Comparison of ENCODE assay signal across 8 cellular contexts in the genomic region with DNA sequence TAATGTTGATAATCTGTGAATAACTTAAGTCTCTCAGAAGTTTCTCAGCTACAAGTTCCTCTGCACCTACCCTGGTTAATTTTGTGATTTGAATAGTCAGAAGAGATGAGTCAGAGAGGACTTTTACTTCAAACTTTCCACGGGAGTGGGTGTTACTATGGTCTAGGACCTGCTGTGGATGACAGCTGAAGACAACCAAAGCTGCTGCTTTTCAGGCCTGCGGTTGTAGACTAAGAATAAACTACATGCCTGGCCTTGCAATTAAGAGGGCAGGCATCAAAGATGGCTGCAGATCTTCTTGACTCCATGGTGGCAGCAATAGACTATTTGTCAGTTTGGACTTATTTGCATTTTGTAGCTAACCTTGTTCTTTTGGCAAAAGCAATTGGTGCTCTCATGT.
DNase-seq lines count a peak whose midpoint lies in the region; ATAC-seq lines count a peak whose summit lies in the region.

No MANE protein-coding gene starts in this region.

- no peaks in the 10 kb centered on the region for H3K9me3 ChIP-seq in T-helper 17 cell (ENCODE audit: control insufficient read depth, low read length, poor library complexity, severe bottlenecking)

- H3K27ac Mint-ChIP-seq in T-helper 17 cell, result no peak overlapping the region

- DNase-seq in activated CD8-positive, alpha-beta memory T cell treated with anti-CD3 and anti-CD28 coated beads, Interleukin-2, amount 50 U/mL, for 48 hours, result peak; percentile 54
- DNase-seq in stimulated activated CD4-positive, alpha-beta T cell treated with anti-CD3 and anti-CD28 coated beads, TNF-alpha, amount 100 ng/mL, for 48 hours (ENCODE audit: low read depth in 3 of 3), result peak; percentile 15 to 40 (median 31)
- no peak for DNase-seq in T-helper 17 cell
- DNase-seq in sciatic nerve (ENCODE audit: low spot score), result no peak
- no peak for DNase-seq in NCI-H187 treated with DMSO at 0.1 percent for 48 hours (lab: John Stamatoyannopoulos, UW)

- no peaks in the 10 kb centered on the region for H3K4me1 Mint-ChIP-seq in T-helper 17 cell

- ATAC-seq in GM19324 (IDR thresholded peaks at IDR 0.05; ENCODE audit: low FRiP score, unreplicated experiment) (peak; percentile 83), HG02973 (IDR thresholded peaks at IDR 0.05; ENCODE audit: unreplicated experiment) (peak; percentile 97), GM21737 (IDR thresholded peaks at IDR 0.05; ENCODE audit: unreplicated experiment) (no peak), T-helper 17 cell (no peak), sciatic nerve (no peak)

- H3K27me3 Mint-ChIP-seq in T-helper 17 cell, result peaks cover 4% of the 10 kb centered on the region

- H3K36me3 Mint-ChIP-seq in T-helper 17 cell (ENCODE audit: low read depth), result no peaks in the 10 kb centered on the region

- H3K4me3 Mint-ChIP-seq in T-helper 17 cell, result no peak overlapping the region

- intact Hi-C loops in sciatic nerve (cut with DNase I), result no loop called here

Comparison
In these comparisons a context has a peak if more than half of its experiments do, and no peak if none do; other contexts are left out.
1. ATAC-seq: peak in GM19324 (single experiment) and HG02973 (single experiment); none in GM21737 (single experiment), T-helper 17 cell (single experiment) and sciatic nerve (single experiment).
2. DNase-seq: peak in activated CD8-positive, alpha-beta memory T cell treated with anti-CD3 and anti-CD28 coated beads, Interleukin-2, amount 50 U/mL, for 48 hours (single experiment) and stimulated activated CD4-positive, alpha-beta T cell treated with anti-CD3 and anti-CD28 coated beads, TNF-alpha, amount 100 ng/mL, for 48 hours (3 of 3); none in T-helper 17 cell (0 of 3), sciatic nerve (single experiment) and NCI-H187 treated with DMSO at 0.1 percent for 48 hours (single experiment).